ENCODE assay signal across 7 cellular contexts in genomic region chr1:194640322-194640721, GRCh38.
"Had no signal": no experiment of that assay in that cellular context is flagged by ENCODE, and none has a peak within 500 bp of the region (broad histone marks: within the 10 kb centered on the region; RNA-seq: fewer than 3 reads in every experiment).

No MANE protein-coding gene starts in this region.

- ATAC-seq: HepG2 had no signal

- FAIRE-seq: HepG2, HTR-8/SVneo had no signal

- H3K27ac ChIP-seq: HL-60, KMS-11 had no signal

- DNase-seq: IMR-90, KBM-7, KG1 had no signal

- H3K4me2 ChIP-seq: KMS-11 had no signal

- H3K9ac ChIP-seq: KMS-11 had no signal
